Comparison of ENCODE assay signal across 20 cellular contexts in genomic region chr9:83144492-83144891, GRCh38.
DNase-seq lines count a peak whose midpoint lies in the region; ATAC-seq, FAIRE-seq and TF ChIP-seq lines count a peak whose summit lies in the region.
"Had no signal": no experiment of that assay in that cellular context is flagged by ENCODE, and none has a peak within 500 bp of the region (broad histone marks: within the 10 kb centered on the region; RNA-seq: fewer than 3 reads in every experiment).

No MANE protein-coding gene starts in this region.

- FAIRE-seq in urothelium cell line (lab: Jason Lieb, UNC) = no peak
- FAIRE-seq: D721Med, HTR-8/SVneo had no signal

- no peak overlapping the region for H4K91ac ChIP-seq in mesenchymal stem cell (ENCODE audit: low read length)

- no peaks in the 10 kb centered on the region for H4K20me1 ChIP-seq in MM.1S (ENCODE audit: insufficient read depth, low read length)

- DNase-seq in CD4-positive, alpha-beta T cell = no peak
- peak; percentile 31 for DNase-seq in MM.1S
- DNase-seq in mesenchymal stem cell = no peak
- no peak for DNase-seq in urothelium cell line (ENCODE audit: low spot score)
- DNase-seq in NCI-H226 = no peak
- no peak for DNase-seq in UCSD-AML1 (lab: John Stamatoyannopoulos, UW; ENCODE audit: unreplicated experiment)
- DNase-seq: ACHN; BE2C; C1 segment of cervical spinal cord; Caco-2; CD4-positive, CD25-positive, alpha-beta regulatory T cell; DMS79 treated with DMSO at 0.1 percent for 48 hours; GF-D8; GM23248; KBM-7 had no signal

- POLR2A ChIA-PET in CD4-positive, alpha-beta T cell (lab: Charles Lee) = no interaction called here

- ATAC-seq in CD4-positive, alpha-beta T cell (ENCODE audit: poor library complexity) = no peak
- ATAC-seq in GM19463 (IDR thresholded peaks at IDR 0.05; ENCODE audit: unreplicated experiment) = peak; percentile 59

- no peak overlapping the region for H2BK5ac ChIP-seq in mesenchymal stem cell (ENCODE audit: low read depth, low read length, poor library complexity, severe bottlenecking)

- H3K27me3 Mint-ChIP-seq in CD4-positive, alpha-beta T cell = no peaks in the 10 kb centered on the region
- H3K27me3 Mint-ChIP-seq: CD4-positive, CD25-positive, alpha-beta regulatory T cell; IgD-negative memory B cell had no signal

- H2BK15ac ChIP-seq in mesenchymal stem cell (ENCODE audit: low read depth, poor library complexity, severe bottlenecking) = no peak overlapping the region

- H3K9me2 ChIP-seq in MM.1S (replicated peaks; ENCODE audit: insufficient read depth, low read length) = no peaks in the 10 kb centered on the region

- H2BK120ac ChIP-seq in mesenchymal stem cell (ENCODE audit: low read depth, low read length) = no peak overlapping the region

- no peaks in the 10 kb centered on the region for H3K36me3 ChIP-seq in MM.1S (replicated peaks; ENCODE audit: insufficient read depth, low read length)
- H3K36me3 ChIP-seq in mesenchymal stem cell (ENCODE audit: control insufficient read depth in 1 of 2, insufficient read depth in 2 of 2, low read depth in 1 of 2, low read length in 2 of 2) = no peaks in the 10 kb centered on the region
- H3K36me3 ChIP-seq: BE2C, HAP-1 had no signal

- H3K27ac ChIP-seq in CD4-positive, alpha-beta T cell (ENCODE audit: low read depth, low read length) = no peak overlapping the region
- H3K27ac ChIP-seq in MM.1S (ENCODE audit: low read length) = no peak overlapping the region
- no peak overlapping the region for H3K27ac ChIP-seq in mesenchymal stem cell (ENCODE audit: low read length, poor library complexity, severe bottlenecking)
- H3K27ac ChIP-seq: GM23248 had no signal

- no peaks in the 10 kb centered on the region for H3K9me3 ChIP-seq in CD4-positive, alpha-beta T cell (ENCODE audit: control insufficient read depth, low read length)
- no peaks in the 10 kb centered on the region for H3K9me3 ChIP-seq in MM.1S (replicated peaks; ENCODE audit: insufficient read depth, low read length)
- no peaks in the 10 kb centered on the region for H3K9me3 ChIP-seq in mesenchymal stem cell (ENCODE audit: control insufficient read depth, low read length)
- H3K9me3 ChIP-seq: BE2C, Caco-2, HAP-1 had no signal

- no peaks in the 10 kb centered on the region for H3K4me1 Mint-ChIP-seq in CD4-positive, alpha-beta T cell (ENCODE audit: low read depth)
- H3K4me1 Mint-ChIP-seq: CD4-positive, CD25-positive, alpha-beta regulatory T cell; IgD-negative memory B cell had no signal

- H3K9ac ChIP-seq in MM.1S (ENCODE audit: low read length) (no peak overlapping the region), mesenchymal stem cell (ENCODE audit: low read length) (no peak overlapping the region)
- H3K9ac ChIP-seq: GM23248 had no signal

- no peak overlapping the region for H3K23ac ChIP-seq in mesenchymal stem cell (ENCODE audit: low read length in 2 of 2)

- H3K79me2 ChIP-seq in MM.1S (ENCODE audit: low read length) = no peaks in the 10 kb centered on the region

- H3K36me3 Mint-ChIP-seq in CD4-positive, alpha-beta T cell (ENCODE audit: low read depth) = no peaks in the 10 kb centered on the region
- H3K36me3 Mint-ChIP-seq: CD4-positive, CD25-positive, alpha-beta regulatory T cell; IgD-negative memory B cell had no signal

- TF ChIP-seq CTCF in CD4-positive, alpha-beta T cell (IDR thresholded peaks at IDR 0.05) = peak; percentile 19
- no peak for TF ChIP-seq CTCF in MM.1S (IDR thresholded peaks at IDR 0.05; ENCODE audit: low read length)

- no peaks in the 10 kb centered on the region for H3K79me1 ChIP-seq in mesenchymal stem cell (replicated peaks; ENCODE audit: low read length, poor library complexity, severe bottlenecking)

- H3K4me3 ChIP-seq in MM.1S (ENCODE audit: low read length) (no peak overlapping the region), mesenchymal stem cell (ENCODE audit: insufficient read depth in 1 of 2, low read depth in 1 of 2, low read length in 2 of 2) (no peak overlapping the region)
- H3K4me3 ChIP-seq: GM23248, HAP-1 had no signal

- H2AFZ ChIP-seq in MM.1S (ENCODE audit: low read length) = no peak overlapping the region
- no peak overlapping the region for H2AFZ ChIP-seq in mesenchymal stem cell (ENCODE audit: low read depth, low read length)
- H2AFZ ChIP-seq: GM23248 had no signal

- no peak overlapping the region for H2BK12ac ChIP-seq in mesenchymal stem cell (ENCODE audit: low read length in 2 of 2)

- no peak overlapping the region for H4K8ac ChIP-seq in mesenchymal stem cell (ENCODE audit: low read length)

- H3K4me3 Mint-ChIP-seq in CD4-positive, alpha-beta T cell = no peak overlapping the region
- H3K4me3 Mint-ChIP-seq: CD4-positive, CD25-positive, alpha-beta regulatory T cell; IgD-negative memory B cell had no signal

- H3K9me3 Mint-ChIP-seq in CD4-positive, alpha-beta T cell = no peaks in the 10 kb centered on the region

- peaks cover 10% of the 10 kb centered on the region; the same call in 1 of the 2 replicates for H3K4me1 ChIP-seq in MM.1S (ENCODE audit: low read length)
- no peaks in the 10 kb centered on the region for H3K4me1 ChIP-seq in mesenchymal stem cell (ENCODE audit: control insufficient read depth, insufficient read depth, low read depth, low read length)
- H3K4me1 ChIP-seq: BE2C, Caco-2, HAP-1 had no signal

- H3K27ac Mint-ChIP-seq in CD4-positive, alpha-beta T cell = no peak overlapping the region
- H3K27ac Mint-ChIP-seq: CD4-positive, CD25-positive, alpha-beta regulatory T cell; IgD-negative memory B cell had no signal

- H3K14ac ChIP-seq in mesenchymal stem cell (ENCODE audit: low read length in 2 of 2) = no peak overlapping the region

- CTCF ChIA-PET in CD4-positive, alpha-beta T cell (lab: Charles Lee) = no interaction called here

- H2AK5ac ChIP-seq in mesenchymal stem cell (ENCODE audit: low read length, severe bottlenecking) = no peak overlapping the region

- no peaks in the 10 kb centered on the region for H3K27me3 ChIP-seq in CD4-positive, alpha-beta T cell (ENCODE audit: control insufficient read depth, insufficient read depth, low read length)
- H3K27me3 ChIP-seq in MM.1S (replicated peaks; ENCODE audit: insufficient read depth, low read length) (no peaks in the 10 kb centered on the region), mesenchymal stem cell (ENCODE audit: control insufficient read depth in 1 of 2, insufficient read depth in 1 of 2, low read length in 2 of 2) (no peaks in the 10 kb centered on the region)
- H3K27me3 ChIP-seq: BE2C had no signal

- H3K4ac ChIP-seq in mesenchymal stem cell (ENCODE audit: low read depth in 1 of 2, low read length in 2 of 2) = no peak overlapping the region

- intact Hi-C loops in CD4-positive, alpha-beta T cell (cut with DNase I, micrococcal nuclease) = no loop called here

- H3F3A ChIP-seq in MM.1S (ENCODE audit: insufficient read depth, low read length) = no peaks in the 10 kb centered on the region; the same call in 1 of the 2 replicates

- no peak overlapping the region for H3K4me2 ChIP-seq in MM.1S (ENCODE audit: low read depth, low read length)
- peak overlapping the region; percentile 16 for H3K4me2 ChIP-seq in mesenchymal stem cell (ENCODE audit: low read length, poor library complexity, severe bottlenecking)

- H3K18ac ChIP-seq in mesenchymal stem cell (ENCODE audit: low read depth in 1 of 2, low read length in 2 of 2) = no peak overlapping the region
